ENCODE assay signal across 14 cellular contexts in the genomic region with DNA sequence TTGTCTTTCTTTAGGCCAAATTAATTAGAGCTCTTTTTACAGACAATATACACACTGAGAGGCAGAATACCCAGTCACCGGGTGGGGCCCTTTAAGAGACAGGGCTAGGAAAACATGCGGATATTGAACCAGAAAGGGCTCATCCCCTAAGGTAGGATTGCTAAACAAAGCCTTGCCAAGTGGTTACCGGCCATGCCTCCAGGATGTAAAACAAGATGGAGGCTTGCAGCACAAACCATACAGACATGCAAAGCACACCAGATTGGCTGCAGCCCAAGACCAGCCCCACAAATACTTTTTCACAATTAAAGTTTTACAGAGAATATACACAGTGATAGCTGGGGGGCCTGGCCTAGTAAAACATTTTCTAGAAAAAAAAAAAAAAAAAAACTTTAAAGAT.
"Had no signal": no experiment of that assay in that cellular context is flagged by ENCODE, and none has a peak within 500 bp of the region (broad histone marks: within the 10 kb centered on the region; RNA-seq: fewer than 3 reads in every experiment).

No MANE protein-coding gene starts in this region.

- DNase-seq: activated CD4-positive, alpha-beta T cell treated with anti-CD3 and anti-CD28 coated beads, Interleukin-2, amount 10 ng/mL, durations not matched to agents 7 days and 5 days; activated CD4-positive, CD25-positive, alpha-beta regulatory T cell; activated CD8-positive, alpha-beta memory T cell treated with anti-CD3 and anti-CD28 coated beads for 24 hours; activated naive CD4-positive, alpha-beta T cell treated with Interleukin-2 at 50 U/mL for 16 hours; anterior cingulate cortex; effector memory CD4-positive, alpha-beta T cell; foreskin fibroblast; kidney glomerular epithelial cell; nucleus accumbens had no signal

- H3K9me3 ChIP-seq: breast epithelium, thoracic aorta had no signal

- ATAC-seq: activated T-helper 17 cell treated with anti-CD3 and anti-CD28 coated beads, Interleukin-2, amount 50 U/mL, for 72 hours; natural killer cell treated with Interleukin-12 subunit alpha and Interleukin-12 subunit beta and Interleukin-15 and Interleukin-18, amount 100 ng/mL, for 72 hours; stimulated activated effector memory CD8-positive, alpha-beta T cell treated with anti-CD3 and anti-CD28 coated beads, Interleukin-12 subunit alpha, Interleukin-12 subunit beta, amount 100 ng/mL, for 72 hours had no signal

- H3K4me1 ChIP-seq: breast epithelium had no signal

- H3K4me3 ChIP-seq: breast epithelium, thoracic aorta had no signal

- H3K36me3 ChIP-seq: breast epithelium, thoracic aorta had no signal
